14 cellular contexts compared by ENCODE assay signal in the genomic region with DNA sequence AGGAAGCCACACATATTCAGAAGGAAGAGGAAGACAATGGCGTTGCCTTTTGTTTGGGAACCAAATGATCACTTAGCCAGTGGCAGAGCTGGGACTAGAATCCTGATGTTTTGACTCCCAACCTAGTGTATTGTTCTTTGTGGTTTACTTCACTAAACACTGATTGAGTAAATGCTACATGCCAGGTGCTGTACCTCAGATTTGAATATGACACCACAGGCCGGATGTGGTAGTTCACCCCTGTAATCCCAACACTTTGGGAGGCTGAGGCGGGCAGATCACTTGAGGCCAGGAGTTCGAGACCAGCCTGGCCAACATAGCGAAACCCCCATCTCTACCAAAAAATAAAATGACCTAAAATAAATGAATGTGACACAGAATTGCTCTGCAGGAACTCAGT. TPM values are rescaled to one million over a fixed set of nuclear protein-coding genes. Genes with fewer than 3 reads are reported as not detected.
A peak's percentile ranks its signal among the peaks of the same experiment; 100 is the strongest.
DNase-seq lines count a peak whose midpoint lies in the region; ATAC-seq and TF ChIP-seq lines count a peak whose summit lies in the region.
"Had no signal": no experiment of that assay in that cellular context is flagged by ENCODE, and none has a peak within 500 bp of the region (broad histone marks: within the 10 kb centered on the region; RNA-seq: fewer than 3 reads in every experiment).

No MANE protein-coding gene starts in this region.

- H3K27me3 ChIP-seq in GM06990 (replicated peaks; ENCODE audit: control insufficient read depth, insufficient read depth, low read length) (no peaks in the 10 kb centered on the region), OCI-LY1 (ENCODE audit: insufficient read depth, low read length) (no peaks in the 10 kb centered on the region), uterus (no peaks in the 10 kb centered on the region)
- H3K27me3 ChIP-seq: stomach had no signal

- H3K36me3 ChIP-seq in GM06990 (ENCODE audit: control insufficient read depth, insufficient read depth, low read length) (no peaks in the 10 kb centered on the region), OCI-LY1 (ENCODE audit: insufficient read depth, low read length) (peaks cover 18% of the 10 kb centered on the region), uterus (no peaks in the 10 kb centered on the region)

- H3K27ac ChIP-seq in OCI-LY1 (ENCODE audit: low read depth, low read length, poor library complexity, severe bottlenecking) = peak overlapping the region; percentile 25
- H3K27ac ChIP-seq in uterus = no peak overlapping the region
- H3K27ac ChIP-seq: stomach, VCaP had no signal

- intact Hi-C loops in head of caudate nucleus (cut with DNase I) (no loop called here), uterus (cut with DNase I; ENCODE audit: low total_unique reads) (no loop called here)

- H3K9ac ChIP-seq in OCI-LY1 (ENCODE audit: low read length) = no peak overlapping the region
- H3K9ac ChIP-seq: SK-N-SH had no signal

- no peaks in the 10 kb centered on the region for H3K9me2 ChIP-seq in OCI-LY1 (ENCODE audit: low read depth, low read length)
- H3K9me2 ChIP-seq: SK-N-SH had no signal

- no peaks in the 10 kb centered on the region for H4K20me1 ChIP-seq in OCI-LY1 (ENCODE audit: insufficient read depth, low read length)

- H3K27me3 Mint-ChIP-seq in endothelial cell (ENCODE audit: unreplicated experiment) = no peaks in the 10 kb centered on the region
- H3K27me3 Mint-ChIP-seq in mesothelial cell of epicardium (ENCODE audit: low read depth) = no peaks in the 10 kb centered on the region

- no peak for TF ChIP-seq POLR2A in uterus (IDR thresholded peaks at IDR 0.05)

- ATAC-seq in GM19351 (IDR thresholded peaks at IDR 0.05; ENCODE audit: unreplicated experiment) = peak; percentile 61
- no peak for ATAC-seq in HG02610 (IDR thresholded peaks at IDR 0.05; ENCODE audit: unreplicated experiment)

- no peaks in the 10 kb centered on the region for H3F3A ChIP-seq in OCI-LY1 (ENCODE audit: insufficient read depth, low read length)

- H3K9me3 ChIP-seq in OCI-LY1 (ENCODE audit: low read length) (no peaks in the 10 kb centered on the region), uterus (no peaks in the 10 kb centered on the region)
- H3K9me3 ChIP-seq: SK-N-SH, stomach had no signal

- H3K27ac Mint-ChIP-seq in endothelial cell (ENCODE audit: unreplicated experiment) = peak overlapping the region; percentile 84
- H3K27ac Mint-ChIP-seq in mesothelial cell of epicardium = no peak overlapping the region

- H2AFZ ChIP-seq in OCI-LY1 (ENCODE audit: low read length) = no peak overlapping the region

- DNase-seq in GM06990 (ENCODE audit: extremely low read depth, insufficient read length) (peak; percentile 30), endothelial cell (ENCODE audit: low spot score) (no peak), mesothelial cell of epicardium (ENCODE audit: low spot score in 2 of 2, unreplicated experiment in 2 of 2) (no peak), head of caudate nucleus (no peak), uterus (no peak)
- DNase-seq: stomach had no signal

- H3K9me3 Mint-ChIP-seq in endothelial cell (ENCODE audit: unreplicated experiment) (no peaks in the 10 kb centered on the region), mesothelial cell of epicardium (peaks cover 7% of the 10 kb centered on the region)

- H3K4me3 Mint-ChIP-seq in endothelial cell (ENCODE audit: unreplicated experiment) (peak overlapping the region; percentile 7), mesothelial cell of epicardium (no peak overlapping the region)

- H3K4me1 Mint-ChIP-seq in endothelial cell (ENCODE audit: unreplicated experiment) = peaks cover 12% of the 10 kb centered on the region
- no peaks in the 10 kb centered on the region for H3K4me1 Mint-ChIP-seq in mesothelial cell of epicardium

- H3K36me3 Mint-ChIP-seq in endothelial cell (ENCODE audit: low read depth, unreplicated experiment) (no peaks in the 10 kb centered on the region), mesothelial cell of epicardium (peaks cover 9% of the 10 kb centered on the region)

- TF ChIP-seq CTCF in GM06990 (IDR thresholded peaks at IDR 0.05; ENCODE audit: insufficient read depth, low read length, poor library complexity, severe bottlenecking) (no peak), OCI-LY1 (IDR thresholded peaks at IDR 0.05; ENCODE audit: low read length) (no peak), endothelial cell (IDR thresholded peaks at IDR 0.05; ENCODE audit: unreplicated experiment) (no peak), mesothelial cell of epicardium (IDR thresholded peaks at IDR 0.05; ENCODE audit: unreplicated experiment) (no peak), uterus (IDR thresholded peaks at IDR 0.05) (no peak)

- no peak overlapping the region for H3K4me3 ChIP-seq in GM06990 (replicated peaks; ENCODE audit: low read depth, low read length)
- H3K4me3 ChIP-seq in OCI-LY1 (ENCODE audit: low read depth, low read length, poor library complexity, severe bottlenecking) = no peak overlapping the region
- H3K4me3 ChIP-seq in uterus = no peak overlapping the region
- H3K4me3 ChIP-seq: lung, stomach had no signal

- H3K79me2 ChIP-seq in OCI-LY1 (ENCODE audit: insufficient read depth, low read length) = no peaks in the 10 kb centered on the region

- H3K4me2 ChIP-seq in OCI-LY1 (ENCODE audit: low read length) = no peak overlapping the region
- H3K4me2 ChIP-seq: SK-N-SH had no signal

- H3K4me1 ChIP-seq in OCI-LY1 (ENCODE audit: insufficient read depth, low read length, severe bottlenecking) (peaks cover 10% of the 10 kb centered on the region), uterus (no peaks in the 10 kb centered on the region)
- H3K4me1 ChIP-seq: stomach had no signal

RNA-seq across cellular contexts. Expression of a gene that starts 8.4 kb away (rescaled TPM):
- total RNA-seq in endothelial cell (ENCODE audit: unreplicated experiment) = 95.0 TPM
- 54.7 to 57.4 TPM (median 57.3 TPM) in 3 replicates for total RNA-seq in mesothelial cell of epicardium
- 100 to 1,000 TPM in 1 of 4 donors, 10 to 100 TPM in 2, 1 to 10 TPM in 1; 5.1 to 112 (median 33.7) TPM for total RNA-seq in uterus

RNA-seq across cellular contexts. Expression of a gene that starts 8.5 kb away (rescaled TPM):
- total RNA-seq in endothelial cell (ENCODE audit: unreplicated experiment) = 16.7 TPM
- total RNA-seq in mesothelial cell of epicardium = 9.1 to 11.7 TPM (median 9.7 TPM) in 3 replicates
- total RNA-seq in uterus = 10 to 100 TPM in 2 of 4 donors, 1 to 10 TPM in 2; 6.2 to 15.1 (median 9.8) TPM

RNA-seq across cellular contexts. Expression of a gene that starts 15.6 kb away (rescaled TPM):
- total RNA-seq in endothelial cell (ENCODE audit: unreplicated experiment) = not detected
- not detected in 3 replicates for total RNA-seq in mesothelial cell of epicardium
- total RNA-seq in uterus = under 1 TPM in 1 of 4 donors, not detected in 3; 0.97 TPM
- total RNA-seq: astrocyte, HT1080, stomach had no signal

RNA-seq across cellular contexts. Expression of a gene that starts 27.3 kb away (rescaled TPM):
- 11.8 TPM for total RNA-seq in endothelial cell (ENCODE audit: unreplicated experiment)
- total RNA-seq in mesothelial cell of epicardium = 20.7 to 21.5 TPM (median 20.8 TPM) in 3 replicates
- 1 to 10 TPM; 1.8 to 9.8 (median 2.7) TPM for total RNA-seq in uterus
